Comparison of ENCODE assay signal across 20 cellular contexts in the genomic region with DNA sequence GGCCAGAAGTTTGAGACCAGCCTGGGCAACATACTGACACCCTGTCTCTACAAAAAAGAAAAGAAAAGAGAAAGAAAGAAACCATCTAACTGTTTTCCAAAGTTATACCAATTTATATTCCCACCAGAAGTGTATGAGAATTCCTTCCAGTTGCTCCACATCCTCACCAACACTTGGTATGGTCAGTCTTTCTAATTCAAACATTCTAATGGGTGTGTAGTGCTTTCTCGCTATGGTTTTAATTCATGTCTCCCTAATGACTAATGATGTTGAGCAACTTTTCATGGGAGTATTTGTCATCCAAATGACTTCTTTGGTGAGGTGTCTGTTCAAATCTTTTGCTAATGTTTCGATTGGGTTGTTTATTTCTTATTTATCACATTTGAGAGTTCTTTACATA.
"Had no signal": no experiment of that assay in that cellular context is flagged by ENCODE, and none has a peak within 500 bp of the region (broad histone marks: within the 10 kb centered on the region; RNA-seq: fewer than 3 reads in every experiment).

No MANE protein-coding gene starts in this region.

- H3K4me3 Mint-ChIP-seq: activated CD8-positive, alpha-beta T cell treated with anti-CD3 and anti-CD28 coated beads for 36 hours; nephron; WTC11 had no signal

- FAIRE-seq: colon, endometrium, TTC549, urothelium cell line had no signal

- ATAC-seq: activated CD8-positive, alpha-beta T cell treated with anti-CD3 and anti-CD28 coated beads for 36 hours; activated naive CD4-positive, alpha-beta T cell treated with anti-CD3 and anti-CD28 coated beads, Interleukin-2, amount 50 U/mL, for 72 hours; foreskin keratinocyte; WTC11 had no signal

- H3K27ac Mint-ChIP-seq: activated CD8-positive, alpha-beta T cell treated with anti-CD3 and anti-CD28 coated beads for 36 hours; activated naive CD4-positive, alpha-beta T cell treated with anti-CD3 and anti-CD28 coated beads, Interleukin-2, amount 50 U/mL, for 72 hours; nephron; WTC11 had no signal

- H3K4me3 ChIP-seq: esophagus muscularis mucosa, right atrium auricular region, tibial artery had no signal

- DNase-seq: activated CD4-positive, alpha-beta T cell treated with anti-CD3 and anti-CD28 coated beads for 48 hours; activated CD8-positive, alpha-beta T cell treated with anti-CD3 and anti-CD28 coated beads for 36 hours; activated gamma-delta T cell; activated T-cell treated with anti-CD3 and anti-CD28 coated beads, Interleukin-2, amount 50 U/mL, for 48 hours; mesendoderm; occipital lobe; stimulated activated CD4-positive, alpha-beta T cell treated with anti-CD3 and anti-CD28 coated beads, Interleukin-15, amount 100 ng/mL, for 24 hours; stimulated activated CD4-positive, alpha-beta T cell treated with anti-CD3 and anti-CD28 coated beads, Interleukin-4, amount 100 ng/mL, for 24 hours; stimulated activated naive CD4-positive, alpha-beta T cell; tibial artery had no signal

- H3K27me3 Mint-ChIP-seq: activated CD8-positive, alpha-beta T cell treated with anti-CD3 and anti-CD28 coated beads for 36 hours had no signal

- H3K4me1 Mint-ChIP-seq: nephron had no signal
